In genomic region chr19:4326837-4327251, GRCh38 we compare ENCODE assay signal across 9 cellular contexts. TPM values are rescaled to one million over a fixed set of nuclear protein-coding genes. Genes with fewer than 3 reads are reported as not detected.
DNase-seq lines count a peak whose midpoint lies in the region; ATAC-seq and TF ChIP-seq lines count a peak whose summit lies in the region.
"Had no signal": no experiment of that assay in that cellular context is flagged by ENCODE, and none has a peak within 500 bp of the region (broad histone marks: within the 10 kb centered on the region; RNA-seq: fewer than 3 reads in every experiment).

No MANE protein-coding gene starts in this region.

- ATAC-seq in WTC11 (peak; percentile 1; the same call in 1 of the 2 replicates), HG03097 (IDR thresholded peaks at IDR 0.05; ENCODE audit: low FRiP score, unreplicated experiment) (no peak), HG02642 (IDR thresholded peaks at IDR 0.05; ENCODE audit: poor library complexity, unreplicated experiment) (no peak)

- H3K4me3 ChIP-seq in esophagus muscularis mucosa (peak overlapping the region; percentile 36 to 63 (median 55)), retinal pigment epithelial cell (ENCODE audit: low read length) (peak overlapping the region; percentile 8)

- intact Hi-C loops in activated CD4-positive, alpha-beta T cell treated with anti-CD3 and anti-CD28 coated beads, Interleukin-2, amount 10 ng/mL, durations not matched to agents 24 days and 14 days (cut with micrococcal nuclease) = loop anchor here (2.0 kb wide), 1 partner anchor 22 kb away; the partner anchor contains the start of gene FSD1
- intact Hi-C loops in esophagus muscularis mucosa (cut with DNase I) = no loop called here

- no peak for TF ChIP-seq EP300 in esophagus muscularis mucosa (IDR thresholded peaks at IDR 0.05)

- no peak for TF ChIP-seq POLR2A in esophagus muscularis mucosa (IDR thresholded peaks at IDR 0.05; ENCODE audit: low read depth)

- H3K27ac ChIP-seq in esophagus muscularis mucosa (replicated peaks in 1 of 4) = no peak overlapping the region

- H3K27me3 ChIP-seq in esophagus muscularis mucosa = peaks cover 0 to 47% (median 7%) of the 10 kb centered on the region in 4 donors

- CTCF ChIA-PET in WTC11 (lab: Charles Lee) = interaction anchor here (1.4 kb wide), 1 partner anchor 60 kb away, joined by 8 read pairs; no protein-coding TSS in a partner anchor

- no peaks in the 10 kb centered on the region for H3K36me3 ChIP-seq in esophagus muscularis mucosa

- no peaks in the 10 kb centered on the region for H3K9me3 Mint-ChIP-seq in activated CD4-positive, alpha-beta T cell treated with anti-CD3 and anti-CD28 coated beads, Interleukin-2, amount 10 ng/mL, durations not matched to agents 24 days and 14 days
- H3K9me3 Mint-ChIP-seq in WTC11 = no peaks in the 10 kb centered on the region

- H3K9me3 ChIP-seq in esophagus muscularis mucosa = peaks cover 0 to 9% (median 0%) of the 10 kb centered on the region in 4 donors

- peaks cover 6% of the 10 kb centered on the region for H3K27me3 Mint-ChIP-seq in activated CD4-positive, alpha-beta T cell treated with anti-CD3 and anti-CD28 coated beads, Interleukin-2, amount 10 ng/mL, durations not matched to agents 24 days and 14 days
- peaks cover 3% of the 10 kb centered on the region for H3K27me3 Mint-ChIP-seq in WTC11 (ENCODE audit: low read depth)

- peaks cover 20 to 30% (median 26%) of the 10 kb centered on the region in 4 donors for H3K4me1 ChIP-seq in esophagus muscularis mucosa

- no peak overlapping the region for H3K27ac Mint-ChIP-seq in activated CD4-positive, alpha-beta T cell treated with anti-CD3 and anti-CD28 coated beads, Interleukin-2, amount 10 ng/mL, durations not matched to agents 24 days and 14 days
- peak overlapping the region; percentile 94 for H3K27ac Mint-ChIP-seq in WTC11

- H3K36me3 Mint-ChIP-seq in activated CD4-positive, alpha-beta T cell treated with anti-CD3 and anti-CD28 coated beads, Interleukin-2, amount 10 ng/mL, durations not matched to agents 24 days and 14 days (ENCODE audit: low read depth) = peaks cover 15% of the 10 kb centered on the region
- 0 out of 2 replicates have a peak, but pooled peaks cover 3% of the 10 kb centered on the region for H3K36me3 Mint-ChIP-seq in WTC11

- H3K4me3 Mint-ChIP-seq in activated CD4-positive, alpha-beta T cell treated with anti-CD3 and anti-CD28 coated beads, Interleukin-2, amount 10 ng/mL, durations not matched to agents 24 days and 14 days = peak overlapping the region; percentile 90
- H3K4me3 Mint-ChIP-seq in WTC11 = peak overlapping the region; percentile 76

- WGBS in esophagus muscularis mucosa = no CpG with 5 or more reads among the region's 33 CpGs

- no peak for TF ChIP-seq CTCF in WTC11 (IDR thresholded peaks at IDR 0.05)
- TF ChIP-seq CTCF in esophagus muscularis mucosa (IDR thresholded peaks at IDR 0.05) = no peak
- no peak for TF ChIP-seq CTCF in retinal pigment epithelial cell (conservative IDR thresholded peaks at IDR 0.05; ENCODE audit: low read depth, low read length)

- peak; percentile 70 for DNase-seq in activated CD4-positive, alpha-beta T cell treated with anti-CD3 and anti-CD28 coated beads, Interleukin-2, amount 10 ng/mL, durations not matched to agents 24 days and 14 days
- no peak for DNase-seq in activated CD4-positive, alpha-beta T cell treated with anti-CD3 and anti-CD28 coated beads, Interleukin-2, amount 50 U/mL, for 1 hour
- peak; percentile 85 for DNase-seq in WTC11 (ENCODE audit: low spot score)
- DNase-seq in esophagus muscularis mucosa (ENCODE audit: extremely low spot score) = no peak
- DNase-seq in retinal pigment epithelial cell (ENCODE audit: low read depth) = no peak
- DNase-seq in kidney glomerular epithelial cell (lab: John Stamatoyannopoulos, UW) = no peak

- POLR2A ChIA-PET in WTC11 (lab: Charles Lee) = no interaction called here

- H3K4me1 Mint-ChIP-seq in activated CD4-positive, alpha-beta T cell treated with anti-CD3 and anti-CD28 coated beads, Interleukin-2, amount 10 ng/mL, durations not matched to agents 24 days and 14 days = peaks cover 26% of the 10 kb centered on the region
- peaks cover 12% of the 10 kb centered on the region for H3K4me1 Mint-ChIP-seq in WTC11

TF ChIP-seq in WTC11, 78 proteins besides CTCF, POLR2A, EP300 and RAD21:
- TF ChIP-seq ETV6 (CRISPR knock-in tag; IDR thresholded peaks at IDR 0.05) (peak; percentile 59; the same call in 1 of the 2 replicates), ZBTB21 (CRISPR knock-in tag; IDR thresholded peaks at IDR 0.05; ENCODE audit: borderline replicate concordance) (no peak), NR3C1 (CRISPR knock-in tag; conservative IDR thresholded peaks at IDR 0.05; ENCODE audit: low read depth) (no peak), GTF2I (CRISPR knock-in tag; conservative IDR thresholded peaks at IDR 0.05) (0 out of 2 replicates have a peak, but pooled peaks have one; percentile 20), AR (CRISPR knock-in tag; IDR thresholded peaks at IDR 0.05) (no peak), EMX1 (CRISPR knock-in tag; IDR thresholded peaks at IDR 0.05) (peak; percentile 22; the same call in 1 of the 2 replicates)

RNA-seq across cellular contexts. Expression of gene STAP2, which starts 11.8 kb away (rescaled TPM):
- total RNA-seq in activated CD4-positive, alpha-beta T cell treated with anti-CD3 and anti-CD28 coated beads, Interleukin-2, amount 10 ng/mL, durations not matched to agents 24 days and 14 days = 14.2 and 16.8 TPM in 2 replicates
- 18.2 to 21.1 TPM (median 20.2 TPM) in 3 replicates for total RNA-seq in WTC11 (2021)
- 1 to 10 TPM in 2 of 4 donors, under 1 TPM in 1, not detected in 1; 0.52 to 3.3 (median 1.7) TPM for total RNA-seq in esophagus muscularis mucosa

RNA-seq across cellular contexts. Expression of gene MPND, which starts 16.5 kb away (rescaled TPM):
- total RNA-seq in activated CD4-positive, alpha-beta T cell treated with anti-CD3 and anti-CD28 coated beads, Interleukin-2, amount 10 ng/mL, durations not matched to agents 24 days and 14 days = 20.6 and 21.0 TPM in 2 replicates
- 28.3 to 37.7 TPM (median 37.4 TPM) in 3 replicates for total RNA-seq in WTC11 (2021)
- 1 to 10 TPM; 5.3 to 9.2 (median 7.6) TPM for total RNA-seq in esophagus muscularis mucosa

RNA-seq across cellular contexts. Expression of gene FSD1, which starts 22.4 kb away (rescaled TPM):
- total RNA-seq in activated CD4-positive, alpha-beta T cell treated with anti-CD3 and anti-CD28 coated beads, Interleukin-2, amount 10 ng/mL, durations not matched to agents 24 days and 14 days = 44.2 and 44.3 TPM in 2 replicates
- total RNA-seq in WTC11 (2021) = 61.3 to 69.2 TPM (median 65.7 TPM) in 3 replicates
- total RNA-seq in esophagus muscularis mucosa = under 1 TPM in 2 of 4 donors, not detected in 2; 0.29 to 0.50 TPM

RNA-seq across cellular contexts. Expression of gene TMIGD2, which starts 24.7 kb away (rescaled TPM):
- 13.3 and 14.0 TPM in 2 replicates for total RNA-seq in activated CD4-positive, alpha-beta T cell treated with anti-CD3 and anti-CD28 coated beads, Interleukin-2, amount 10 ng/mL, durations not matched to agents 24 days and 14 days
- total RNA-seq in WTC11 (2021) = 0.55 to 1.0 TPM (median 0.94 TPM) in 3 replicates
- not detected for total RNA-seq in esophagus muscularis mucosa
- total RNA-seq: dermis microvascular lymphatic vessel endothelial cell had no signal

RNA-seq across cellular contexts. Expression of gene SHD, which starts 47.8 kb away (rescaled TPM):
- total RNA-seq in activated CD4-positive, alpha-beta T cell treated with anti-CD3 and anti-CD28 coated beads, Interleukin-2, amount 10 ng/mL, durations not matched to agents 24 days and 14 days = not detected in 2 replicates
- total RNA-seq in WTC11 (2021) = 2.0 to 3.6 TPM (median 3.4 TPM) in 3 replicates
- not detected for total RNA-seq in esophagus muscularis mucosa
- total RNA-seq: dermis microvascular lymphatic vessel endothelial cell had no signal

Comparison
In these comparisons a context has a peak if more than half of its experiments do, and no peak if none do; other contexts are left out.
1. DNase-seq: peak in activated CD4-positive, alpha-beta T cell treated with anti-CD3 and anti-CD28 coated beads, Interleukin-2, amount 10 ng/mL, durations not matched to agents 24 days and 14 days (single experiment) and WTC11 (single experiment); none in activated CD4-positive, alpha-beta T cell treated with anti-CD3 and anti-CD28 coated beads, Interleukin-2, amount 50 U/mL, for 1 hour (single experiment), esophagus muscularis mucosa (single experiment), retinal pigment epithelial cell (single experiment) and kidney glomerular epithelial cell (single experiment).
2. RNA of gene FSD1, which starts 22.4 kb away (total RNA-seq): 61.3 to 69.2 TPM in WTC11 and 44.2 to 44.3 TPM in activated CD4-positive, alpha-beta T cell treated with anti-CD3 and anti-CD28 coated beads, Interleukin-2, amount 10 ng/mL, durations not matched to agents 24 days and 14 days; 0.29 to 0.50 TPM in esophagus muscularis mucosa; every median in the first group is over 10 times any median in the second.